18 cellular contexts compared by ENCODE assay signal in genomic region chr5:135133181-135133580, GRCh38.
DNase-seq lines count a peak whose midpoint lies in the region; ATAC-seq, FAIRE-seq and TF ChIP-seq lines count a peak whose summit lies in the region.
"Had no signal": no experiment of that assay in that cellular context is flagged by ENCODE, and none has a peak within 500 bp of the region (broad histone marks: within the 10 kb centered on the region; RNA-seq: fewer than 3 reads in every experiment).

No MANE protein-coding gene starts in this region.

- POLR2A ChIA-PET in K562 (lab: Yijun Ruan, JAX): interaction anchor here (0.6 to 1.6 kb wide), 5 partner anchors 11 to 756 kb away, joined by 3 to 6 read pairs (median 5); no protein-coding TSS in a partner anchor
- POLR2A ChIA-PET in activated CD8-positive, alpha-beta T cell treated with anti-CD3 and anti-CD28 coated beads, Interleukin-2, amount 10 ng/mL, durations not matched to agents 7 days and 5 days (lab: Charles Lee): no interaction called here

- no peaks in the 10 kb centered on the region for H3K36me3 ChIP-seq in K562 (ENCODE audit: control insufficient read depth, insufficient read depth, low read length)
- H3K36me3 ChIP-seq in kidney (ENCODE audit: control insufficient read depth in 1 of 2, insufficient read depth in 2 of 2, low read length in 2 of 2): no peaks in the 10 kb centered on the region
- H3K36me3 ChIP-seq in psoas muscle (ENCODE audit: insufficient read depth in 1 of 2, low read depth in 1 of 2): no peaks in the 10 kb centered on the region
- H3K36me3 ChIP-seq: BE2C had no signal

- FAIRE-seq in K562 (lab: Jason Lieb, UNC) (no peak), kidney (lab: Jason Lieb, UNC) (no peak)
- FAIRE-seq: A204.1, GM12878, GM18507 had no signal

- H3K27ac ChIP-seq in K562 (ENCODE audit: extremely low read depth, low read depth, low read length) (peak overlapping the region; percentile 91), kidney (ENCODE audit: low read depth in 2 of 2, low read length in 2 of 2) (no peak overlapping the region), psoas muscle (peak overlapping the region; percentile 71)

- H3K4me3 Mint-ChIP-seq in Calu3 (ENCODE audit: low read depth, unreplicated experiment) (peak overlapping the region; percentile 51), immature natural killer cell (no peak overlapping the region)
- no peak overlapping the region for H3K4me3 Mint-ChIP-seq in activated CD8-positive, alpha-beta T cell treated with anti-CD3 and anti-CD28 coated beads, Interleukin-2, amount 10 ng/mL, durations not matched to agents 7 days and 5 days
- H3K4me3 Mint-ChIP-seq: CD14-positive monocyte; CD8-positive, alpha-beta T cell; GM23338; IgD-negative memory B cell had no signal

- intact Hi-C loops in Calu3 (cut with micrococcal nuclease; ENCODE audit: unreplicated experiment): no loop called here
- intact Hi-C loops in K562 (cut with micrococcal nuclease): loop anchor here (5.0 kb wide), 1 partner anchor 54 kb away; no protein-coding TSS in a partner anchor
- intact Hi-C loops in kidney (cut with DNase I): no loop called here
- intact Hi-C loops in psoas muscle (cut with DNase I): no loop called here

- peaks cover 10% of the 10 kb centered on the region for H3K36me3 Mint-ChIP-seq in Calu3 (ENCODE audit: insufficient read depth, unreplicated experiment)
- H3K36me3 Mint-ChIP-seq in immature natural killer cell: no peaks in the 10 kb centered on the region
- no peaks in the 10 kb centered on the region for H3K36me3 Mint-ChIP-seq in activated naive CD4-positive, alpha-beta T cell treated with anti-CD3 and anti-CD28 coated beads, Interleukin-2, amount 50 U/mL, for 72 hours
- no peaks in the 10 kb centered on the region for H3K36me3 Mint-ChIP-seq in activated CD8-positive, alpha-beta T cell treated with anti-CD3 and anti-CD28 coated beads, Interleukin-2, amount 10 ng/mL, durations not matched to agents 7 days and 5 days (ENCODE audit: low read depth)
- H3K36me3 Mint-ChIP-seq: CD14-positive monocyte; CD8-positive, alpha-beta T cell; IgD-negative memory B cell had no signal

- no peak overlapping the region for H3K4me3 ChIP-seq in K562
- H3K4me3 ChIP-seq in kidney (ENCODE audit: low read length in 2 of 2): no peak overlapping the region
- H3K4me3 ChIP-seq in psoas muscle: no peak overlapping the region
- H3K4me3 ChIP-seq: GM12878, GM23338 had no signal

- H4K20me1 ChIP-seq in K562 (replicated peaks; ENCODE audit: control insufficient read depth, insufficient read depth, low read length): no peaks in the 10 kb centered on the region

- H3K9me3 ChIP-seq in K562 (replicated peaks; ENCODE audit: control insufficient read depth, insufficient read depth, low read depth, low read length): no peaks in the 10 kb centered on the region
- H3K9me3 ChIP-seq in kidney (ENCODE audit: control insufficient read depth in 1 of 2, low read length in 2 of 2): no peaks in the 10 kb centered on the region
- no peaks in the 10 kb centered on the region for H3K9me3 ChIP-seq in psoas muscle
- H3K9me3 ChIP-seq: BE2C had no signal

- H3K4me1 ChIP-seq in K562 (replicated peaks in 1 of 2; ENCODE audit: control insufficient read depth in 2 of 2, insufficient read depth in 2 of 2, low read length in 2 of 2) (peaks cover 43 to 70% of the 10 kb centered on the region in 2 experiments), kidney (ENCODE audit: control insufficient read depth in 1 of 2, insufficient read depth in 1 of 2, low read depth in 1 of 2, low read length in 2 of 2) (no peaks in the 10 kb centered on the region), psoas muscle (no peaks in the 10 kb centered on the region)

- no peak for TF ChIP-seq POLR2A in K562 (conservative IDR thresholded peaks at IDR 0.05)

- no peak for ATAC-seq in K562
- no peak for ATAC-seq in psoas muscle
- no peak for ATAC-seq in GM19463 (IDR thresholded peaks at IDR 0.05; ENCODE audit: unreplicated experiment)
- no peak for ATAC-seq in activated naive CD4-positive, alpha-beta T cell treated with anti-CD3 and anti-CD28 coated beads, Interleukin-2, amount 50 U/mL, for 72 hours
- ATAC-seq in activated CD8-positive, alpha-beta T cell treated with anti-CD3 and anti-CD28 coated beads, Interleukin-2, amount 10 ng/mL, durations not matched to agents 7 days and 5 days: no peak
- ATAC-seq: CD8-positive, alpha-beta T cell; GM12878; GM23338 had no signal

- TF ChIP-seq CTCF in Calu3 (IDR thresholded peaks at IDR 0.05; ENCODE audit: unreplicated experiment) (no peak), K562 (IDR thresholded peaks at IDR 0.05 in 2 of 3, conservative IDR thresholded peaks at IDR 0.05 in 1 of 3; ENCODE audit: insufficient read depth in 2 of 3, low read depth in 1 of 3, low read length in 3 of 3) (no peak), kidney (IDR thresholded peaks at IDR 0.05; ENCODE audit: borderline replicate concordance, extremely low read depth, insufficient read depth) (no peak), psoas muscle (IDR thresholded peaks at IDR 0.05) (no peak)

- H3K9ac ChIP-seq in K562 (ENCODE audit: insufficient read depth in 1 of 2, low read depth in 2 of 2, low read length in 2 of 2): peak overlapping the region; percentile 77 to 80; a peak in 3 of 4 replicates
- no peak overlapping the region for H3K9ac ChIP-seq in kidney (ENCODE audit: low read length in 2 of 2)

- H3K4me1 Mint-ChIP-seq in Calu3 (ENCODE audit: low read depth, unreplicated experiment) (peaks cover 61% of the 10 kb centered on the region), immature natural killer cell (no peaks in the 10 kb centered on the region)
- H3K4me1 Mint-ChIP-seq in activated CD8-positive, alpha-beta T cell treated with anti-CD3 and anti-CD28 coated beads, Interleukin-2, amount 10 ng/mL, durations not matched to agents 7 days and 5 days (ENCODE audit: low read depth): peaks cover 3% of the 10 kb centered on the region
- H3K4me1 Mint-ChIP-seq: GM23338 had no signal

- H3K79me2 ChIP-seq in K562 (ENCODE audit: control insufficient read depth, insufficient read depth, low read length): no peaks in the 10 kb centered on the region

- no peak for TF ChIP-seq RAD21 in K562 (CRISPR knock-in tag; conservative IDR thresholded peaks at IDR 0.05 in 1 of 2, IDR thresholded peaks at IDR 0.05 in 1 of 2)

- H2AFZ ChIP-seq in K562 (ENCODE audit: low read depth, low read length): peak overlapping the region; percentile 58; the same call in 1 of the 2 replicates
- H2AFZ ChIP-seq: GM23338 had no signal

- DNase-seq in Calu3 (no peak), K562 (ENCODE audit: extremely low read depth in 1 of 4, low spot score in 3 of 4) (no peak), kidney (peak; percentile 6), psoas muscle (no peak), immature natural killer cell (no peak)
- no peak for DNase-seq in activated naive CD4-positive, alpha-beta T cell treated with anti-CD3 and anti-CD28 coated beads, Interleukin-2, amount 50 U/mL, for 72 hours (ENCODE audit: low spot score in 2 of 2)
- no peak for DNase-seq in activated CD8-positive, alpha-beta T cell treated with anti-CD3 and anti-CD28 coated beads, Interleukin-2, amount 10 ng/mL, durations not matched to agents 7 days and 5 days
- DNase-seq: BE2C; CD8-positive, alpha-beta T cell; DMS79; H7 had no signal

- peak overlapping the region; percentile 50; the same call in 1 of the 2 replicates for H3K4me2 ChIP-seq in K562 (ENCODE audit: insufficient read depth, low read length)
- H3K4me2 ChIP-seq: GM23338 had no signal

- H3K27ac Mint-ChIP-seq in Calu3 (ENCODE audit: unreplicated experiment) (peak overlapping the region; percentile 74), immature natural killer cell (no peak overlapping the region)
- H3K27ac Mint-ChIP-seq in activated naive CD4-positive, alpha-beta T cell treated with anti-CD3 and anti-CD28 coated beads, Interleukin-2, amount 50 U/mL, for 72 hours: no peak overlapping the region
- H3K27ac Mint-ChIP-seq in activated CD8-positive, alpha-beta T cell treated with anti-CD3 and anti-CD28 coated beads, Interleukin-2, amount 10 ng/mL, durations not matched to agents 7 days and 5 days: no peak overlapping the region
- H3K27ac Mint-ChIP-seq: CD8-positive, alpha-beta T cell; IgD-negative memory B cell had no signal

- peaks cover 3% of the 10 kb centered on the region for H3K9me1 ChIP-seq in K562 (ENCODE audit: control insufficient read depth, insufficient read depth, low read length)

- BruUV-seq in Calu3 (replicated peaks; lab: Mats Ljungman, UMichigan) (no TSS peak), K562 (replicated peaks; lab: Mats Ljungman, UMichigan) (no TSS peak)

- in situ Hi-C loops in K562 (cut with MboI): no loop called here

- WGBS in K562 (ENCODE audit: insufficient coverage, low coverage, missing lambda C conversion rate): 77% methylated on average over 9 of the region's 9 CpGs
- WGBS in psoas muscle, 3 donors: 86 to 91% (median 88%) methylated on average over 9 of the region's 9 CpGs

- H3K27me3 ChIP-seq in K562 (ENCODE audit: control insufficient read depth in 2 of 2, insufficient read depth in 2 of 2, low read length in 2 of 2): no peaks in the 10 kb centered on the region
- H3K27me3 ChIP-seq in psoas muscle (ENCODE audit: insufficient read depth in 3 of 3, low read length in 2 of 3): no peaks in the 10 kb centered on the region
- H3K27me3 ChIP-seq: BE2C had no signal

- H3K27me3 Mint-ChIP-seq in Calu3 (ENCODE audit: unreplicated experiment): no peaks in the 10 kb centered on the region
- H3K27me3 Mint-ChIP-seq in immature natural killer cell (ENCODE audit: low read depth in 3 of 3): peaks cover 0 to 6% (median 1%) of the 10 kb centered on the region in 3 donors
- H3K27me3 Mint-ChIP-seq in activated CD8-positive, alpha-beta T cell treated with anti-CD3 and anti-CD28 coated beads, Interleukin-2, amount 10 ng/mL, durations not matched to agents 7 days and 5 days (ENCODE audit: low read depth): peaks cover 12% of the 10 kb centered on the region
- H3K27me3 Mint-ChIP-seq: IgD-negative memory B cell had no signal

- CTCF ChIA-PET in Calu3 (lab: Charles Lee) (no interaction called here), K562 (lab: Yijun Ruan, JAX; ENCODE audit: low intra/inter-chr PET ratio) (no interaction called here)
- CTCF ChIA-PET in activated CD8-positive, alpha-beta T cell treated with anti-CD3 and anti-CD28 coated beads, Interleukin-2, amount 10 ng/mL, durations not matched to agents 7 days and 5 days (lab: Charles Lee): no interaction called here

- no peaks in the 10 kb centered on the region for H3K9me3 Mint-ChIP-seq in Calu3 (ENCODE audit: low read depth, unreplicated experiment)
- no peaks in the 10 kb centered on the region for H3K9me3 Mint-ChIP-seq in immature natural killer cell
- no peaks in the 10 kb centered on the region for H3K9me3 Mint-ChIP-seq in activated naive CD4-positive, alpha-beta T cell treated with anti-CD3 and anti-CD28 coated beads, Interleukin-2, amount 50 U/mL, for 72 hours
- H3K9me3 Mint-ChIP-seq in activated CD8-positive, alpha-beta T cell treated with anti-CD3 and anti-CD28 coated beads, Interleukin-2, amount 10 ng/mL, durations not matched to agents 7 days and 5 days (ENCODE audit: insufficient read depth): no peaks in the 10 kb centered on the region
- H3K9me3 Mint-ChIP-seq: CD14-positive monocyte; CD8-positive, alpha-beta T cell; GM23338; IgD-negative memory B cell had no signal

- no peak for TF ChIP-seq EP300 in K562 (IDR thresholded peaks at IDR 0.05; ENCODE audit: low read length)

TF ChIP-seq in K562, 482 proteins besides CTCF, POLR2A, EP300 and RAD21 (continues in another document):
- TF ChIP-seq ETV5 (CRISPR knock-in tag; IDR thresholded peaks at IDR 0.05; ENCODE audit: low read depth) (peak; percentile 18; the same call in 1 of the 2 replicates), HNRNPUL1 (IDR thresholded peaks at IDR 0.05; ENCODE audit: low read length) (no peak)

Comparison
In these comparisons a context has a peak if more than half of its experiments do, and no peak if none do; other contexts are left out.
1. H3K27ac ChIP-seq: peak in K562 (single experiment) and psoas muscle (single experiment); none in kidney (0 of 2).
2. H3K9ac ChIP-seq: peak in K562 (2 of 2); none in kidney (0 of 2).